ENCODE assay signal across 8 cellular contexts in the genomic region with DNA sequence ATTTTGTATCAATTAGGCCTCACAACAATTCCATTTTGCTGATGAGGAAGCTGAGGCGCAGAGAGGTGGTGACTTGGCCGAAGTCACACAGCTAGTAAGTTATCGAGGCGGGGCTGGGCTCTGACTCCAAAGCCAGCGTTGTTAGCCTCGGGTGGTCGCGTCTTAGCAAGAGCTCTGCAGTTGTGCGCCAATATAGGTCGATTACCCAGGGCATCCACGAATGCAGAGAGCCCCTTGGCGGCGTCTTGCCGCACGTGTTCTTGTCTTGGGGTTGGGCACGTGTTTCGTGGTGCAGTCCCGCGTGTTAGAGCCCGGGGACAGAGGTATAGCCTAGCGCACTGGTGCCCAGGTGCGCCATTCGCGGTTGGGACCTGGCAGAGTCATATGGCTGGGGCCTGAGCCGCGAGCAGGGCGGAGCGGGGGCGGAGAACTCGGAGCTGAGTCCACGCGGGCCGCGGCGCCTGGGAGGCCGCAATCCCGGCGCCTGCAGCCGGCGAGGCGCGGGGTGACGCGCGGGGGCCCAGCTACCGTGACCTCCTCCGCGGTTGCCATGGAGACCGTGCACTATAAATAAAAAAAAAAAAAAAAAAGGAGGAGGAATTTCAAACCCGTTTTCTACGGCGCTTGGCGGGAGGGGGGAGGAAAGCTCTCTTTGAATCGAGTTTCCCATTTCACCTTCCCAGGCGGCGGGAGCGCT.
DNase-seq lines count a peak whose midpoint lies in the region; ATAC-seq and TF ChIP-seq lines count a peak whose summit lies in the region.

No MANE protein-coding gene starts in this region.

- no peaks in the 10 kb centered on the region for H3K36me3 Mint-ChIP-seq in activated CD8-positive, alpha-beta T cell treated with anti-CD3 and anti-CD28 coated beads for 36 hours (ENCODE audit: low read depth)
- no peaks in the 10 kb centered on the region for H3K36me3 Mint-ChIP-seq in stimulated activated naive B cell treated with anti-CD40 and anti-IgM and Interleukin-4, amounts not matched to agents 10 μg/mL and 1 μg/mL and 100 μg/mL, for 72 hours

- peak overlapping the region; percentile 67 for H3K27ac Mint-ChIP-seq in activated CD8-positive, alpha-beta T cell treated with anti-CD3 and anti-CD28 coated beads for 36 hours
- peak overlapping the region; percentile 95 for H3K27ac Mint-ChIP-seq in stimulated activated naive B cell treated with anti-CD40 and anti-IgM and Interleukin-4, amounts not matched to agents 10 μg/mL and 1 μg/mL and 100 μg/mL, for 72 hours

- H3K4me1 ChIP-seq in effector memory CD4-positive, alpha-beta T cell (ENCODE audit: control insufficient read depth, insufficient read depth, low read length, poor library complexity, severe bottlenecking) = peaks cover 23% of the 10 kb centered on the region
- H3K4me1 ChIP-seq in mesodermal cell (ENCODE audit: control insufficient read depth, insufficient read depth, low read length, poor library complexity, severe bottlenecking) = peaks cover 38% of the 10 kb centered on the region

- no peak overlapping the region for H3K27ac ChIP-seq in effector memory CD4-positive, alpha-beta T cell (ENCODE audit: insufficient read depth, low read length, poor library complexity, severe bottlenecking)
- peak overlapping the region; percentile 96 for H3K27ac ChIP-seq in mesodermal cell (ENCODE audit: low read depth, low read length, severe bottlenecking)

- peaks cover 26% of the 10 kb centered on the region for H3K4me1 Mint-ChIP-seq in activated CD8-positive, alpha-beta T cell treated with anti-CD3 and anti-CD28 coated beads for 36 hours (ENCODE audit: low read depth)
- H3K4me1 Mint-ChIP-seq in stimulated activated naive B cell treated with anti-CD40 and anti-IgM and Interleukin-4, amounts not matched to agents 10 μg/mL and 1 μg/mL and 100 μg/mL, for 72 hours = peaks cover 30 to 59% of the 10 kb centered on the region in 2 donors

- peaks cover 9% of the 10 kb centered on the region for H3K27me3 ChIP-seq in effector memory CD4-positive, alpha-beta T cell (replicated peaks; ENCODE audit: control insufficient read depth, insufficient read depth, low read length, poor library complexity, severe bottlenecking)

- H3K27me3 Mint-ChIP-seq in activated CD8-positive, alpha-beta T cell treated with anti-CD3 and anti-CD28 coated beads for 36 hours = no peaks in the 10 kb centered on the region
- no peaks in the 10 kb centered on the region for H3K27me3 Mint-ChIP-seq in stimulated activated naive B cell treated with anti-CD40 and anti-IgM and Interleukin-4, amounts not matched to agents 10 μg/mL and 1 μg/mL and 100 μg/mL, for 72 hours

- 1% methylated on average over 32 to 35 of the region's 57 CpGs for WGBS in mesodermal cell (ENCODE audit: insufficient coverage in 2 of 2), 2 experiments

- CTCF ChIA-PET in activated CD8-positive, alpha-beta T cell treated with anti-CD3 and anti-CD28 coated beads for 36 hours (lab: Charles Lee) = interaction anchor here (0.8 to 6.3 kb wide), 16 partner anchors 9 to 78 kb away, joined by 3 to 52 read pairs (median 4); no protein-coding TSS in a partner anchor

- intact Hi-C loops in activated CD8-positive, alpha-beta T cell treated with anti-CD3 and anti-CD28 coated beads for 36 hours (cut with micrococcal nuclease) = loop anchor here (5.0 kb wide), 1 partner anchor 58 kb away; no protein-coding TSS in a partner anchor

- no peaks in the 10 kb centered on the region for H3K9me3 ChIP-seq in effector memory CD4-positive, alpha-beta T cell (ENCODE audit: control insufficient read depth, low read length)
- H3K9me3 ChIP-seq in mesodermal cell (ENCODE audit: control insufficient read depth, low read length) = no peaks in the 10 kb centered on the region

- peak overlapping the region; percentile 42 for H3K4me3 Mint-ChIP-seq in activated CD8-positive, alpha-beta T cell treated with anti-CD3 and anti-CD28 coated beads for 36 hours
- H3K4me3 Mint-ChIP-seq in stimulated activated naive B cell treated with anti-CD40 and anti-IgM and Interleukin-4, amounts not matched to agents 10 μg/mL and 1 μg/mL and 100 μg/mL, for 72 hours = peak overlapping the region; percentile 77 to 78

- no peaks in the 10 kb centered on the region for H3K9me3 Mint-ChIP-seq in activated CD8-positive, alpha-beta T cell treated with anti-CD3 and anti-CD28 coated beads for 36 hours
- no peaks in the 10 kb centered on the region for H3K9me3 Mint-ChIP-seq in stimulated activated naive B cell treated with anti-CD40 and anti-IgM and Interleukin-4, amounts not matched to agents 10 μg/mL and 1 μg/mL and 100 μg/mL, for 72 hours

- H3K36me3 ChIP-seq in effector memory CD4-positive, alpha-beta T cell (ENCODE audit: control insufficient read depth, insufficient read depth, low read length) = no peaks in the 10 kb centered on the region
- H3K36me3 ChIP-seq in mesodermal cell (ENCODE audit: control insufficient read depth, insufficient read depth, low read length) = no peaks in the 10 kb centered on the region

- peak overlapping the region; percentile 59 for H3K4me3 ChIP-seq in effector memory CD4-positive, alpha-beta T cell (ENCODE audit: insufficient read depth, low read depth, low read length, poor library complexity, severe bottlenecking)
- H3K4me3 ChIP-seq in mesodermal cell (ENCODE audit: extremely low read depth, insufficient read depth, low read length, poor library complexity, severe bottlenecking) = peak overlapping the region; percentile 39

- in situ Hi-C loops in GM13976 (cut with MboI; ENCODE audit: low sequenced_read_pairs, unreplicated experiment) = no loop called here

- DNase-seq in GM13976 (ENCODE audit: low spot score) = peak; percentile 82
- DNase-seq in NCI-H1092 treated with DMSO at 0.1 percent for 48 hours (lab: John Stamatoyannopoulos, UW) = peak; percentile 42
- DNase-seq in activated CD8-positive, alpha-beta T cell treated with anti-CD3 and anti-CD28 coated beads for 36 hours = peak; percentile 71
- peak; percentile 59 to 70 (median 59) for DNase-seq in effector memory CD4-positive, alpha-beta T cell
- peak; percentile 67 for DNase-seq in stimulated activated naive B cell treated with anti-CD40 and anti-IgM and Interleukin-4, amounts not matched to agents 10 μg/mL and 1 μg/mL and 100 μg/mL, for 72 hours
- DNase-seq in SKM-1 treated with dmso at 0.1 percent for 144 hours (lab: John Stamatoyannopoulos, UW; ENCODE audit: unreplicated experiment) = no peak

- TF ChIP-seq CTCF in GM13976 (IDR thresholded peaks at IDR 0.05; ENCODE audit: borderline replicate concordance, control extremely low read depth, extremely low read depth, insufficient read depth, missing control alignments) = no peak
- TF ChIP-seq CTCF in activated CD8-positive, alpha-beta T cell treated with anti-CD3 and anti-CD28 coated beads for 36 hours (IDR thresholded peaks at IDR 0.05) = no peak

- POLR2A ChIA-PET in activated CD8-positive, alpha-beta T cell treated with anti-CD3 and anti-CD28 coated beads for 36 hours (lab: Charles Lee) = interaction anchor here (0.8 to 3.7 kb wide), 18 partner anchors 10 to 193 kb away, joined by 3 to 30 read pairs (median 4); no protein-coding TSS in a partner anchor

- ATAC-seq in activated CD8-positive, alpha-beta T cell treated with anti-CD3 and anti-CD28 coated beads for 36 hours = peak; percentile 42
- peak; percentile 62 to 67 for ATAC-seq in stimulated activated naive B cell treated with anti-CD40 and anti-IgM and Interleukin-4, amounts not matched to agents 10 μg/mL and 1 μg/mL and 100 μg/mL, for 72 hours (replicated peaks)
- no peak for ATAC-seq in GM18519 (IDR thresholded peaks at IDR 0.05; ENCODE audit: low FRiP score, unreplicated experiment)
